In the genomic region with DNA sequence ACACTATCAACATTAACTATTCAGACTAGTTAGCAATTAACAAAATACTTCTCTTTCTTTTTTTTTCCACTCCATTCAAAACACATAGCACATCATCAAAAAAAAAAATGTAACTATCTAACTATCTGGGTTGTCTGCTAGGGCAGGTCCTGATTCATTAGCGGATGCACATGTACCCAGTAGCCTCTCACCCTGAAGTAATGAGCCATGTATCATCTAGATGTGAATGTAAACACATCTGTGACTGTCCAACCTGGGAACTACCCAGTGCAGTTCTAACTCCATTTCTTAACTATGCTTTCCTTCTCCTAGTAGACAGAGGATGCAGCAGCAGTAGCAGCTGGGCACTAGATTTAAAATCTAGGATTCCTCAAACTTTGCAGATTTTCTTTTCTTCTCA, we compare ENCODE assay signal across 16 cellular contexts.
DNase-seq lines count a peak whose midpoint lies in the region; ATAC-seq, FAIRE-seq and TF ChIP-seq lines count a peak whose summit lies in the region.
"Had no signal": no experiment of that assay in that cellular context is flagged by ENCODE, and none has a peak within 500 bp of the region (broad histone marks: within the 10 kb centered on the region; RNA-seq: fewer than 3 reads in every experiment).

No MANE protein-coding gene starts in this region.

- H3K4me2 ChIP-seq in astrocyte (ENCODE audit: low read length), result no peak overlapping the region
- H3K4me2 ChIP-seq: BLaER1 had no signal

- DNase-seq in EH (ENCODE audit: low read depth), result peak; percentile 7
- peak; percentile 46 for DNase-seq in HCEC 1CT
- DNase-seq in astrocyte (ENCODE audit: low read depth), result peak; percentile 26
- DNase-seq in left kidney (ENCODE audit: low read depth, low spot score), result peak; percentile 74
- no peak for DNase-seq in natural killer cell treated with Interleukin-12 subunit alpha and Interleukin-12 subunit beta and Interleukin-15 and Interleukin-18, amount 100 ng/mL, for 72 hours (ENCODE audit: low spot score)
- no peak for DNase-seq in heart right ventricle
- DNase-seq: CD8-positive, alpha-beta T cell; KG1; NCI-H1048; NCI-H2107; NCI-H446 had no signal

- ATAC-seq in natural killer cell treated with Interleukin-12 subunit alpha and Interleukin-12 subunit beta and Interleukin-15 and Interleukin-18, amount 100 ng/mL, for 72 hours, result no peak
- ATAC-seq in heart right ventricle, result no peak
- no peak for ATAC-seq in GM21360 (IDR thresholded peaks at IDR 0.05; ENCODE audit: unreplicated experiment)
- ATAC-seq: CD8-positive, alpha-beta T cell; Panc1; Right ventricle myocardium inferior had no signal

- H3K27me3 ChIP-seq in astrocyte (ENCODE audit: insufficient read depth, low read length), result peaks cover 2% of the 10 kb centered on the region
- H3K27me3 ChIP-seq in heart right ventricle, result no peaks in the 10 kb centered on the region
- H3K27me3 ChIP-seq: BLaER1 had no signal

- intact Hi-C loops in heart right ventricle (cut with DNase I), result no loop called here

- H3K4me3 ChIP-seq in astrocyte (ENCODE audit: insufficient read depth, low read depth, low read length), result no peak overlapping the region
- no peak overlapping the region for H3K4me3 ChIP-seq in heart right ventricle
- H3K4me3 ChIP-seq: BLaER1 had no signal

- H3K27ac ChIP-seq in astrocyte (ENCODE audit: low read depth, low read length) (no peak overlapping the region), heart right ventricle (no peak overlapping the region)
- H3K27ac ChIP-seq: BLaER1 had no signal

- no peaks in the 10 kb centered on the region for H3K4me1 Mint-ChIP-seq in astrocyte (ENCODE audit: low read depth, unreplicated experiment)
- H3K4me1 Mint-ChIP-seq in natural killer cell treated with Interleukin-12 subunit alpha and Interleukin-12 subunit beta and Interleukin-15 and Interleukin-18, amount 100 ng/mL, for 72 hours (ENCODE audit: low read depth in 2 of 2), result no peaks in the 10 kb centered on the region

- H3K4me3 Mint-ChIP-seq in astrocyte (ENCODE audit: unreplicated experiment), result no peak overlapping the region
- no peak overlapping the region for H3K4me3 Mint-ChIP-seq in natural killer cell treated with Interleukin-12 subunit alpha and Interleukin-12 subunit beta and Interleukin-15 and Interleukin-18, amount 100 ng/mL, for 72 hours
- H3K4me3 Mint-ChIP-seq: CD8-positive, alpha-beta T cell had no signal

- H3K9me3 ChIP-seq in astrocyte (ENCODE audit: insufficient read depth, low read depth, low read length), result no peaks in the 10 kb centered on the region
- no peaks in the 10 kb centered on the region for H3K9me3 ChIP-seq in heart right ventricle
- H3K9me3 ChIP-seq: BLaER1 had no signal

- no peaks in the 10 kb centered on the region for H3K36me3 Mint-ChIP-seq in astrocyte (ENCODE audit: low read depth, unreplicated experiment)
- H3K36me3 Mint-ChIP-seq in natural killer cell treated with Interleukin-12 subunit alpha and Interleukin-12 subunit beta and Interleukin-15 and Interleukin-18, amount 100 ng/mL, for 72 hours, result no peaks in the 10 kb centered on the region
- H3K36me3 Mint-ChIP-seq: CD8-positive, alpha-beta T cell had no signal

- H3K36me3 ChIP-seq in astrocyte (ENCODE audit: insufficient read depth, low read length) (no peaks in the 10 kb centered on the region), heart right ventricle (no peaks in the 10 kb centered on the region)
- H3K36me3 ChIP-seq: BLaER1 had no signal

- H3K4me1 ChIP-seq in astrocyte (ENCODE audit: insufficient read depth, low read length), result no peaks in the 10 kb centered on the region
- no peaks in the 10 kb centered on the region for H3K4me1 ChIP-seq in heart right ventricle
- H3K4me1 ChIP-seq: BLaER1 had no signal

- H3K9ac ChIP-seq in astrocyte (ENCODE audit: low read length), result no peak overlapping the region
- H3K9ac ChIP-seq: BLaER1 had no signal

- H3K79me2 ChIP-seq in astrocyte (ENCODE audit: insufficient read depth, low read length), result no peaks in the 10 kb centered on the region

- no peak overlapping the region for H3K27ac Mint-ChIP-seq in astrocyte (ENCODE audit: unreplicated experiment)
- no peak overlapping the region for H3K27ac Mint-ChIP-seq in natural killer cell treated with Interleukin-12 subunit alpha and Interleukin-12 subunit beta and Interleukin-15 and Interleukin-18, amount 100 ng/mL, for 72 hours
- H3K27ac Mint-ChIP-seq: CD8-positive, alpha-beta T cell had no signal

- H3K9me3 Mint-ChIP-seq in astrocyte (ENCODE audit: unreplicated experiment), result no peaks in the 10 kb centered on the region
- H3K9me3 Mint-ChIP-seq in natural killer cell treated with Interleukin-12 subunit alpha and Interleukin-12 subunit beta and Interleukin-15 and Interleukin-18, amount 100 ng/mL, for 72 hours, result peaks cover 3% of the 10 kb centered on the region
- H3K9me3 Mint-ChIP-seq: CD8-positive, alpha-beta T cell had no signal

- no peaks in the 10 kb centered on the region for H3K27me3 Mint-ChIP-seq in astrocyte (ENCODE audit: low read depth, unreplicated experiment)
- H3K27me3 Mint-ChIP-seq in natural killer cell treated with Interleukin-12 subunit alpha and Interleukin-12 subunit beta and Interleukin-15 and Interleukin-18, amount 100 ng/mL, for 72 hours, result no peaks in the 10 kb centered on the region

- WGBS in heart right ventricle, 2 donors, result 83 to 95% methylated on average over 1 of the region's 1 CpG

- H4K20me1 ChIP-seq in astrocyte (ENCODE audit: insufficient read depth, low read length), result no peaks in the 10 kb centered on the region
- H4K20me1 ChIP-seq: BLaER1 had no signal

- TF ChIP-seq CTCF in astrocyte (IDR thresholded peaks at IDR 0.05; ENCODE audit: insufficient read depth, low read depth, low read length) (no peak), heart right ventricle (IDR thresholded peaks at IDR 0.05) (no peak)

- no peak for FAIRE-seq in astrocyte (lab: Jason Lieb, UNC)
- FAIRE-seq: GM12892 had no signal

- H2AFZ ChIP-seq in astrocyte (ENCODE audit: low read depth, low read length), result no peak overlapping the region

Comparison
In these comparisons a context has a peak if more than half of its experiments do, and no peak if none do; other contexts are left out.
1. DNase-seq: peak in EH (single experiment), HCEC 1CT (single experiment), astrocyte (single experiment) and left kidney (single experiment); none in natural killer cell treated with Interleukin-12 subunit alpha and Interleukin-12 subunit beta and Interleukin-15 and Interleukin-18, amount 100 ng/mL, for 72 hours (single experiment) and heart right ventricle (0 of 2).